22 cellular contexts compared by ENCODE assay signal in genomic region chr12:103766028-103766427, GRCh38.
DNase-seq lines count a peak whose midpoint lies in the region; ATAC-seq, FAIRE-seq and TF ChIP-seq lines count a peak whose summit lies in the region.
"Had no signal": no experiment of that assay in that cellular context is flagged by ENCODE, and none has a peak within 500 bp of the region (broad histone marks: within the 10 kb centered on the region; RNA-seq: fewer than 3 reads in every experiment).

No MANE protein-coding gene starts in this region.

- 90 to 94% methylated on average over 6 of the region's 6 CpGs for WGBS in sigmoid colon, 2 donors

- TF ChIP-seq POLR2A in sigmoid colon (IDR thresholded peaks at IDR 0.05): no peak

- TF ChIP-seq CTCF in nephron progenitor cell (IDR thresholded peaks at IDR 0.05) (no peak), sigmoid colon (IDR thresholded peaks at IDR 0.05) (no peak)

- H3K27me3 Mint-ChIP-seq in nephron progenitor cell (ENCODE audit: low read depth, poor library complexity): no peaks in the 10 kb centered on the region
- H3K27me3 Mint-ChIP-seq: B cell; CD4-positive, alpha-beta T cell had no signal

- H3K9me3 ChIP-seq in sigmoid colon: no peaks in the 10 kb centered on the region
- H3K9me3 ChIP-seq: A549; BLaER1 treated with 17β-estradiol and CSF1 and Interleukin-3, amounts not matched to agents 10 nM and 100 nM; Caco-2 had no signal

- DNase-seq in HTR-8/SVneo (ENCODE audit: insufficient read length, low spot score) (no peak), nephron progenitor cell (no peak), sigmoid colon (no peak), NCI-H524 (lab: John Stamatoyannopoulos, UW) (no peak), GM19240 (ENCODE audit: insufficient read length, low spot score) (no peak)
- DNase-seq: AML-193; Caco-2; Calu3; CD4-positive, alpha-beta T cell; CD8-positive, alpha-beta T cell; DMS79 treated with DMSO at 0.1 percent for 48 hours; GF-D8 had no signal

- intact Hi-C loops in sigmoid colon (cut with DNase I): no loop called here

- no peak overlapping the region for H3K4me3 Mint-ChIP-seq in nephron progenitor cell
- H3K4me3 Mint-ChIP-seq: B cell; CD4-positive, alpha-beta T cell; CD8-positive, alpha-beta T cell had no signal

- H3K27ac Mint-ChIP-seq in nephron progenitor cell: peak overlapping the region; percentile 31
- H3K27ac Mint-ChIP-seq: B cell; CD4-positive, alpha-beta T cell; CD8-positive, alpha-beta T cell had no signal

- H3K4me1 Mint-ChIP-seq in nephron progenitor cell: peaks cover 23% of the 10 kb centered on the region
- H3K4me1 Mint-ChIP-seq: B cell had no signal

- TF ChIP-seq EP300 in sigmoid colon (IDR thresholded peaks at IDR 0.05): no peak

- ATAC-seq in HG02571 (IDR thresholded peaks at IDR 0.05; ENCODE audit: unreplicated experiment): no peak
- ATAC-seq: A549; CD8-positive, alpha-beta T cell had no signal

- H3K27me3 ChIP-seq in sigmoid colon: no peaks in the 10 kb centered on the region
- H3K27me3 ChIP-seq: BLaER1 treated with 17β-estradiol and CSF1 and Interleukin-3, amounts not matched to agents 10 nM and 100 nM had no signal

- H3K36me3 Mint-ChIP-seq in nephron progenitor cell (ENCODE audit: low read depth): no peaks in the 10 kb centered on the region

- H3K9me3 Mint-ChIP-seq in nephron progenitor cell: no peaks in the 10 kb centered on the region
- H3K9me3 Mint-ChIP-seq: CD4-positive, alpha-beta T cell; CD8-positive, alpha-beta T cell had no signal

- FAIRE-seq in HTR-8/SVneo (lab: Jason Lieb, UNC): peak; percentile 9
- FAIRE-seq: A549, D721Med, G401.6, GM12891, GM19239 had no signal

- no peak overlapping the region for H3K4me3 ChIP-seq in sigmoid colon
- H3K4me3 ChIP-seq: A549; BLaER1 treated with 17β-estradiol and CSF1 and Interleukin-3, amounts not matched to agents 10 nM and 100 nM had no signal

- peaks cover 0 to 6% (median 0%) of the 10 kb centered on the region in 4 donors for H3K4me1 ChIP-seq in sigmoid colon
- H3K4me1 ChIP-seq: A549; BLaER1 treated with 17β-estradiol and CSF1 and Interleukin-3, amounts not matched to agents 10 nM and 100 nM; Caco-2 had no signal

- peak overlapping the region in 3 of 4 donors; percentile 27 to 53 (median 44) for H3K27ac ChIP-seq in sigmoid colon
- H3K27ac ChIP-seq: 22Rv1; A549; BLaER1 treated with 17β-estradiol and CSF1 and Interleukin-3, amounts not matched to agents 10 nM and 100 nM; C4-2B had no signal

- peaks cover 81 to 100% (median 82%) of the 10 kb centered on the region in 4 donors for H3K36me3 ChIP-seq in sigmoid colon
